ENCODE assay signal across 14 cellular contexts in genomic region chr11:90208857-90209256, GRCh38.
"Had no signal": no experiment of that assay in that cellular context is flagged by ENCODE, and none has a peak within 500 bp of the region (broad histone marks: within the 10 kb centered on the region; RNA-seq: fewer than 3 reads in every experiment).

No MANE protein-coding gene starts in this region.

- H3K27ac Mint-ChIP-seq: activated CD4-positive, alpha-beta T cell treated with anti-CD3 and anti-CD28 coated beads, Interleukin-2, amount 10 ng/mL, durations not matched to agents 7 days and 5 days; brain; neural progenitor cell; progenitor cell of endocrine pancreas had no signal

- H3K4me1 Mint-ChIP-seq: neural progenitor cell had no signal

- ATAC-seq: lower lobe of right lung had no signal

- H3K27me3 Mint-ChIP-seq: activated CD4-positive, alpha-beta T cell treated with anti-CD3 and anti-CD28 coated beads, Interleukin-2, amount 10 ng/mL, durations not matched to agents 7 days and 5 days; brain; progenitor cell of endocrine pancreas had no signal

- DNase-seq: activated CD4-positive, alpha-beta T cell treated with anti-CD3 and anti-CD28 coated beads, Interleukin-2, amount 10 ng/mL, durations not matched to agents 7 days and 5 days; anterior cingulate cortex; cerebellar nuclear complex; cortex of kidney; effector CD4-positive, alpha-beta T cell; hypothalamus; lower lobe of right lung; stimulated activated CD4-positive, alpha-beta T cell treated with anti-CD3 and anti-CD28 coated beads, Interleukin-12 subunit alpha, Interleukin-12 subunit beta, amount 100 ng/mL, for 4 hours; stimulated activated CD4-positive, alpha-beta T cell treated with anti-CD3 and anti-CD28 coated beads, Interleukin-1b, Interleukin-23, amount 100 ng/mL, for 48 hours; stimulated activated CD8-positive, alpha-beta memory T cell treated with anti-CD3 and anti-CD28 coated beads, Interleukin-4, amount 100 ng/mL, for 48 hours; stimulated activated naive CD4-positive, alpha-beta T cell treated with Interleukin-2 at 50 U/mL for 16 hours had no signal

- H3K4me3 Mint-ChIP-seq: activated CD4-positive, alpha-beta T cell treated with anti-CD3 and anti-CD28 coated beads, Interleukin-2, amount 10 ng/mL, durations not matched to agents 7 days and 5 days; brain; neural progenitor cell had no signal

- H3K9me3 Mint-ChIP-seq: activated CD4-positive, alpha-beta T cell treated with anti-CD3 and anti-CD28 coated beads, Interleukin-2, amount 10 ng/mL, durations not matched to agents 7 days and 5 days; brain; neural progenitor cell had no signal
